In genomic region chr2:33321236-33321731, GRCh38 we compare ENCODE assay signal across 9 cellular contexts.
DNase-seq lines count a peak whose midpoint lies in the region; ATAC-seq and TF ChIP-seq lines count a peak whose summit lies in the region.
"Had no signal": no experiment of that assay in that cellular context is flagged by ENCODE, and none has a peak within 500 bp of the region (broad histone marks: within the 10 kb centered on the region; RNA-seq: fewer than 3 reads in every experiment).

No MANE protein-coding gene starts in this region.

- H3K36me3 ChIP-seq in heart right ventricle (peaks cover 0 to 7% (median 0%) of the 10 kb centered on the region in 9 donors), tibial nerve (no peaks in the 10 kb centered on the region)

- TF ChIP-seq CTCF in heart right ventricle (IDR thresholded peaks at IDR 0.05), result no peak
- TF ChIP-seq CTCF in tibial nerve (IDR thresholded peaks at IDR 0.05), result no peak

- intact Hi-C loops in heart right ventricle (cut with DNase I), result no loop called here
- intact Hi-C loops in left ventricle myocardium superior (cut with micrococcal nuclease), result no loop called here

- DNase-seq in heart right ventricle (no peak), left ventricle myocardium superior (no peak), dedifferentiated amniotic fluid mesenchymal stem cell (ENCODE audit: extremely low spot score) (peak; percentile 76), stromal cell of bone marrow (ENCODE audit: low read depth) (peak; percentile 30), hippocampal formation (lab: John Stamatoyannopoulos, UW) (no peak), tibial nerve (ENCODE audit: low spot score in 2 of 2) (no peak)

- H3K27ac ChIP-seq in heart right ventricle, result peak overlapping the region in 7 of 10 donors; percentile 10 to 68 (median 36)
- peak overlapping the region in 2 of 4 donors; percentile 13 to 43 for H3K27ac ChIP-seq in tibial nerve

- 70 to 79% methylated on average over 7 of the region's 7 CpGs for WGBS in heart right ventricle, 2 donors
- WGBS in tibial nerve, 2 donors, result 68 to 77% methylated on average over 7 of the region's 7 CpGs

- H3K27me3 ChIP-seq in heart right ventricle (no peaks in the 10 kb centered on the region), tibial nerve (no peaks in the 10 kb centered on the region)

- peaks cover 3 to 60% (median 38%) of the 10 kb centered on the region in 9 donors for H3K4me1 ChIP-seq in heart right ventricle
- peaks cover 0 to 37% (median 12%) of the 10 kb centered on the region in 4 donors for H3K4me1 ChIP-seq in tibial nerve

- H3K4me3 ChIP-seq in heart right ventricle (no peak overlapping the region), tibial nerve (no peak overlapping the region)

- H3K9me3 ChIP-seq in heart right ventricle (no peaks in the 10 kb centered on the region), tibial nerve (no peaks in the 10 kb centered on the region)

- TF ChIP-seq EP300 in tibial nerve (IDR thresholded peaks at IDR 0.05), result no peak

- no peak for ATAC-seq in heart right ventricle
- no peak for ATAC-seq in left ventricle myocardium superior
- peak; percentile 64 for ATAC-seq in HG03565 (IDR thresholded peaks at IDR 0.05; ENCODE audit: unreplicated experiment)
- no peak for ATAC-seq in HG03342 (IDR thresholded peaks at IDR 0.05; ENCODE audit: unreplicated experiment)
- ATAC-seq: Panc1 had no signal

- no peak for TF ChIP-seq POLR2A in tibial nerve (IDR thresholded peaks at IDR 0.05)

Comparison
In these comparisons a context has a peak if more than half of its experiments do, and no peak if none do; other contexts are left out.
1. DNase-seq: peak in dedifferentiated amniotic fluid mesenchymal stem cell (single experiment) and stromal cell of bone marrow (single experiment); none in heart right ventricle (0 of 2), left ventricle myocardium superior (single experiment), hippocampal formation (0 of 2) and tibial nerve (0 of 2).